ENCODE assay signal across 1 cellular context in the genomic region with DNA sequence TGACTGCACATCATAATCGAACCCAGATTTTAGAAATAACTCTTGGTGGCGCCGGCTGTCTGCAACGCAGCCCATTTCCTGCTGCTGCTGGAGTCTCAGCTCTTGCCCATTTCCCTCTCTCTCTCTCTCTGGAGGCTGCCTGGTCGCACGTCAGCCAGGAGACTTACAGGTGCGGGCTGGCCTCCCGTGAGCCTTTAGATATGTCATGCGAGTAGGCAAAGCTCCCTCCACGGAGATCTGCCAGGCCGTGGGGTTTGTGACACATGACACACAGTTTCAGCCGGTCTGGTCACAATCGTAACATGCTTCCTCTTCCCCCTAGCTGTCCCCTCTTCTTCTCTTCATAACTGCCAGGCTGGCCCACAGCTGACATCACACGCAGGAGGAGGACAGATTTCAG.
TF ChIP-seq lines count a peak whose summit lies in the region.

No MANE protein-coding gene starts in this region.

TF ChIP-seq in WTC11, 78 proteins besides CTCF, POLR2A, EP300 and RAD21 (continued from another document):
- TF ChIP-seq, protein P1, sequence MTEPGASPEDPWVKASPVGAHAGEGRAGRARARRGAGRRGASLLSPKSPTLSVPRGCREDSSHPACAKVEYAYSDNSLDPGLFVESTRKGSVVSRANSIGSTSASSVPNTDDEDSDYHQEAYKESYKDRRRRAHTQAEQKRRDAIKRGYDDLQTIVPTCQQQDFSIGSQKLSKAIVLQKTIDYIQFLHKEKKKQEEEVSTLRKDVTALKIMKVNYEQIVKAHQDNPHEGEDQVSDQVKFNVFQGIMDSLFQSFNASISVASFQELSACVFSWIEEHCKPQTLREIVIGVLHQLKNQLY (CRISPR knock-in tag; IDR thresholded peaks at IDR 0.05) = no peak
